2 cellular contexts compared by ENCODE assay signal in genomic region chr11:18721576-18722292, GRCh38.
TF ChIP-seq lines count a peak whose summit lies in the region.

No MANE protein-coding gene starts in this region.

TF ChIP-seq in GM12891, 5 proteins besides CTCF, POLR2A, EP300 and RAD21:
- peak; percentile 89 for TF ChIP-seq SPI1 (IDR thresholded peaks at IDR 0.05; ENCODE audit: low read depth, low read length)
- no peak for TF ChIP-seq TAF1 (IDR thresholded peaks at IDR 0.05; ENCODE audit: low read depth, low read length)
- TF ChIP-seq POU2F2 (IDR thresholded peaks at IDR 0.05; ENCODE audit: low read depth, low read length) = no peak

TF ChIP-seq in endothelial cell of umbilical vein, 7 proteins besides CTCF, POLR2A, EP300 and RAD21:
- no peak for TF ChIP-seq FOS (IDR thresholded peaks at IDR 0.05; ENCODE audit: borderline replicate concordance, insufficient read depth, low read length)
TF ChIP-seq in endothelial cell of umbilical vein: peak in this region for 0.
